ENCODE assay signal across 1 cellular context in the genomic region with DNA sequence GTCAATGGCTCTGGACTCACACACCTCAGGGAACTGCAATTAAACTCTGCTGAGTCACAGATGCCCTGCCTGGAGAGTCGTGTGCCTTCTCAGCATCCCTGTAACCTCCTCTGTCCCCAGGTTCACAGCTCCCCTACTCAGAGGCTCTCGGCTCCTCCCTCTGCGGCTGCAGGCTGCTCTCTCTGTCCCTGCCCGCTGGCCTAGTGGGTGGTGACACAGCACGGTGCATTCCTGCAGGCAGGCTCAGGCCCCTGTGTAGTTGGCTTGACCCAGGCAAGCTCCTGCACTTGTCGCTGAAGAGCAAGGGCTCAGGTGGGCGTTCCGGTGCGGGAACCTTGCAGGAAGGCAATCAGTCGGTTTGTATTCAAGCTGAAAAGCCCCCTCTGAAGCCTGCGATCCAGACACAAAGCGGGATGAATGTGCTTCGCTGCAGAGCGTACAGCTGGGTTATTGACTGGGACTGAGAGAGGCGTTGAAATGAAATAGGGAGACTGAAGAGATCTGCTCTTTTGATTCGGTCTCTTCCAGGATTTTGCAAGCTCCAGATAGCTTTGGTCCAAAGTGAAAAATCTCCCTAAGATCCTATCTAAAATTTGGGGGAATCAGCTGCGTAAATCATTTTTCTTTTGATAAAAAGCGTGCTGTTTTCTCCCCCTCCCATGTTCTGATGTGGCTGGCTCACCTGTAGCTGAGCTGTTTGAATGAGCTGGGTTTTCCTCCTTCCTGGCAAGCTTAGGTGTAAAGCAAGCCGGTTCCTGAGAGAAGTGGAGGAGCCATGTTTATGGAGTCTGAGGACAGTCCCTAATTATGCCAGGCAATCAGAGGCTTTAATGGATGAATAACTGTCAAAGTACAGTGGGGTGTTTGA.
TF ChIP-seq lines count a peak whose summit lies in the region.

No MANE protein-coding gene starts in this region.

TF ChIP-seq in HepG2, 621 proteins besides CTCF, POLR2A, EP300 and RAD21 (continued from another document and continues in another):
- TF ChIP-seq, protein P1, sequence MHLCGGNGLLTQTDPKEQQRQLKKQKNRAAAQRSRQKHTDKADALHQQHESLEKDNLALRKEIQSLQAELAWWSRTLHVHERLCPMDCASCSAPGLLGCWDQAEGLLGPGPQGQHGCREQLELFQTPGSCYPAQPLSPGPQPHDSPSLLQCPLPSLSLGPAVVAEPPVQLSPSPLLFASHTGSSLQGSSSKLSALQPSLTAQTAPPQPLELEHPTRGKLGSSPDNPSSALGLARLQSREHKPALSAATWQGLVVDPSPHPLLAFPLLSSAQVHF (CRISPR knock-in tag; IDR thresholded peaks at IDR 0.05), result no peak
- no peak for TF ChIP-seq HES4 (CRISPR knock-in tag; IDR thresholded peaks at IDR 0.05; ENCODE audit: borderline replicate concordance)
- TF ChIP-seq MIXL1 (CRISPR knock-in tag; IDR thresholded peaks at IDR 0.05), result peak; percentile 59; the same call in 1 of the 2 replicates
- TF ChIP-seq ZNF24 (IDR thresholded peaks at IDR 0.05), result no peak
- no peak; the same call in 1 of the 2 replicates for TF ChIP-seq NR2F2 (IDR thresholded peaks at IDR 0.05; ENCODE audit: borderline replicate concordance, low read depth)
- peak; percentile 74 for TF ChIP-seq PTBP1 (IDR thresholded peaks at IDR 0.05; ENCODE audit: low read depth, low read length, poor library complexity, severe bottlenecking)
- TF ChIP-seq, protein P2, sequence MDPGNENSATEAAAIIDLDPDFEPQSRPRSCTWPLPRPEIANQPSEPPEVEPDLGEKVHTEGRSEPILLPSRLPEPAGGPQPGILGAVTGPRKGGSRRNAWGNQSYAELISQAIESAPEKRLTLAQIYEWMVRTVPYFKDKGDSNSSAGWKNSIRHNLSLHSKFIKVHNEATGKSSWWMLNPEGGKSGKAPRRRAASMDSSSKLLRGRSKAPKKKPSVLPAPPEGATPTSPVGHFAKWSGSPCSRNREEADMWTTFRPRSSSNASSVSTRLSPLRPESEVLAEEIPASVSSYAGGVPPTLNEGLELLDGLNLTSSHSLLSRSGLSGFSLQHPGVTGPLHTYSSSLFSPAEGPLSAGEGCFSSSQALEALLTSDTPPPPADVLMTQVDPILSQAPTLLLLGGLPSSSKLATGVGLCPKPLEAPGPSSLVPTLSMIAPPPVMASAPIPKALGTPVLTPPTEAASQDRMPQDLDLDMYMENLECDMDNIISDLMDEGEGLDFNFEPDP (CRISPR knock-in tag; conservative IDR thresholded peaks at IDR 0.05), result no peak
- TF ChIP-seq RXRB (CRISPR knock-in tag; IDR thresholded peaks at IDR 0.05; ENCODE audit: borderline replicate concordance), result peak; percentile 77
- peak; percentile 32; the same call in 1 of the 2 replicates for TF ChIP-seq TSC22D2 (CRISPR knock-in tag; IDR thresholded peaks at IDR 0.05; ENCODE audit: borderline replicate concordance)
- TF ChIP-seq, protein P3, sequence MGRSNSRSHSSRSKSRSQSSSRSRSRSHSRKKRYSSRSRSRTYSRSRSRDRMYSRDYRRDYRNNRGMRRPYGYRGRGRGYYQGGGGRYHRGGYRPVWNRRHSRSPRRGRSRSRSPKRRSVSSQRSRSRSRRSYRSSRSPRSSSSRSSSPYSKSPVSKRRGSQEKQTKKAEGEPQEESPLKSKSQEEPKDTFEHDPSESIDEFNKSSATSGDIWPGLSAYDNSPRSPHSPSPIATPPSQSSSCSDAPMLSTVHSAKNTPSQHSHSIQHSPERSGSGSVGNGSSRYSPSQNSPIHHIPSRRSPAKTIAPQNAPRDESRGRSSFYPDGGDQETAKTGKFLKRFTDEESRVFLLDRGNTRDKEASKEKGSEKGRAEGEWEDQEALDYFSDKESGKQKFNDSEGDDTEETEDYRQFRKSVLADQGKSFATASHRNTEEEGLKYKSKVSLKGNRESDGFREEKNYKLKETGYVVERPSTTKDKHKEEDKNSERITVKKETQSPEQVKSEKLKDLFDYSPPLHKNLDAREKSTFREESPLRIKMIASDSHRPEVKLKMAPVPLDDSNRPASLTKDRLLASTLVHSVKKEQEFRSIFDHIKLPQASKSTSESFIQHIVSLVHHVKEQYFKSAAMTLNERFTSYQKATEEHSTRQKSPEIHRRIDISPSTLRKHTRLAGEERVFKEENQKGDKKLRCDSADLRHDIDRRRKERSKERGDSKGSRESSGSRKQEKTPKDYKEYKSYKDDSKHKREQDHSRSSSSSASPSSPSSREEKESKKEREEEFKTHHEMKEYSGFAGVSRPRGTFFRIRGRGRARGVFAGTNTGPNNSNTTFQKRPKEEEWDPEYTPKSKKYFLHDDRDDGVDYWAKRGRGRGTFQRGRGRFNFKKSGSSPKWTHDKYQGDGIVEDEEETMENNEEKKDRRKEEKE (IDR thresholded peaks at IDR 0.05), result no peak
- TF ChIP-seq ZBTB8A (CRISPR knock-in tag; IDR thresholded peaks at IDR 0.05; ENCODE audit: borderline replicate concordance, low read depth), result no peak
- TF ChIP-seq REXO4 (CRISPR knock-in tag; IDR thresholded peaks at IDR 0.05; ENCODE audit: borderline replicate concordance), result no peak
- peak; percentile 66; the same call in 1 of the 2 replicates for TF ChIP-seq MIER3 (CRISPR knock-in tag; IDR thresholded peaks at IDR 0.05; ENCODE audit: borderline replicate concordance)
- no peak for TF ChIP-seq LCORL (IDR thresholded peaks at IDR 0.05)
- peak; percentile 88 for TF ChIP-seq LCORL (CRISPR knock-in tag; IDR thresholded peaks at IDR 0.05)
- TF ChIP-seq ZNF326 (CRISPR knock-in tag; IDR thresholded peaks at IDR 0.05; ENCODE audit: borderline replicate concordance), result no peak
- peak; percentile 100 for TF ChIP-seq ZNF292 (CRISPR knock-in tag; IDR thresholded peaks at IDR 0.05; ENCODE audit: borderline replicate concordance, low read depth)
- TF ChIP-seq, protein P4, sequence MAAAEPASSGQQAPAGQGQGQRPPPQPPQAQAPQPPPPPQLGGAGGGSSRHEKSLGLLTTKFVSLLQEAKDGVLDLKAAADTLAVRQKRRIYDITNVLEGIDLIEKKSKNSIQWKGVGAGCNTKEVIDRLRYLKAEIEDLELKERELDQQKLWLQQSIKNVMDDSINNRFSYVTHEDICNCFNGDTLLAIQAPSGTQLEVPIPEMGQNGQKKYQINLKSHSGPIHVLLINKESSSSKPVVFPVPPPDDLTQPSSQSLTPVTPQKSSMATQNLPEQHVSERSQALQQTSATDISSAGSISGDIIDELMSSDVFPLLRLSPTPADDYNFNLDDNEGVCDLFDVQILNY (CRISPR knock-in tag; conservative IDR thresholded peaks at IDR 0.05), result no peak
- no peak for TF ChIP-seq ZNF354B (CRISPR knock-in tag; IDR thresholded peaks at IDR 0.05)
- TF ChIP-seq, protein P5, sequence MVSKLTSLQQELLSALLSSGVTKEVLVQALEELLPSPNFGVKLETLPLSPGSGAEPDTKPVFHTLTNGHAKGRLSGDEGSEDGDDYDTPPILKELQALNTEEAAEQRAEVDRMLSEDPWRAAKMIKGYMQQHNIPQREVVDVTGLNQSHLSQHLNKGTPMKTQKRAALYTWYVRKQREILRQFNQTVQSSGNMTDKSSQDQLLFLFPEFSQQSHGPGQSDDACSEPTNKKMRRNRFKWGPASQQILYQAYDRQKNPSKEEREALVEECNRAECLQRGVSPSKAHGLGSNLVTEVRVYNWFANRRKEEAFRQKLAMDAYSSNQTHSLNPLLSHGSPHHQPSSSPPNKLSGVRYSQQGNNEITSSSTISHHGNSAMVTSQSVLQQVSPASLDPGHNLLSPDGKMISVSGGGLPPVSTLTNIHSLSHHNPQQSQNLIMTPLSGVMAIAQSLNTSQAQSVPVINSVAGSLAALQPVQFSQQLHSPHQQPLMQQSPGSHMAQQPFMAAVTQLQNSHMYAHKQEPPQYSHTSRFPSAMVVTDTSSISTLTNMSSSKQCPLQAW (CRISPR knock-in tag; IDR thresholded peaks at IDR 0.05), result peak; percentile 92
- peak; percentile 65; the same call in 1 of the 2 replicates for TF ChIP-seq HMG20A (CRISPR knock-in tag; IDR thresholded peaks at IDR 0.05; ENCODE audit: borderline replicate concordance)
- TF ChIP-seq ZZZ3 (CRISPR knock-in tag; IDR thresholded peaks at IDR 0.05; ENCODE audit: borderline replicate concordance), result no peak; the same call in 1 of the 2 replicates
- TF ChIP-seq, protein P6, sequence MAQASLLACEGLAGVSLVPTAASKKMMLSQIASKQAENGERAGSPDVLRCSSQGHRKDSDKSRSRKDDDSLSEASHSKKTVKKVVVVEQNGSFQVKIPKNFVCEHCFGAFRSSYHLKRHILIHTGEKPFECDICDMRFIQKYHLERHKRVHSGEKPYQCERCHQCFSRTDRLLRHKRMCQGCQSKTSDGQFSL (CRISPR knock-in tag; IDR thresholded peaks at IDR 0.05), result no peak
- TF ChIP-seq THYN1 (CRISPR knock-in tag; IDR thresholded peaks at IDR 0.05; ENCODE audit: borderline replicate concordance, low read depth), result no peak
- TF ChIP-seq, protein P7, sequence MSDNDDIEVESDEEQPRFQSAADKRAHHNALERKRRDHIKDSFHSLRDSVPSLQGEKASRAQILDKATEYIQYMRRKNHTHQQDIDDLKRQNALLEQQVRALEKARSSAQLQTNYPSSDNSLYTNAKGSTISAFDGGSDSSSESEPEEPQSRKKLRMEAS (IDR thresholded peaks at IDR 0.05), result peak; percentile 83
- no peak for TF ChIP-seq RBM39 (IDR thresholded peaks at IDR 0.05; ENCODE audit: low read depth, low read length, poor library complexity, severe bottlenecking)
- no peak for TF ChIP-seq ZNF101 (CRISPR knock-in tag; IDR thresholded peaks at IDR 0.05; ENCODE audit: borderline replicate concordance, low read depth)
- TF ChIP-seq ZSCAN22 (CRISPR knock-in tag; IDR thresholded peaks at IDR 0.05), result no peak
- TF ChIP-seq KLF9 (CRISPR knock-in tag; IDR thresholded peaks at IDR 0.05; ENCODE audit: low read depth), result no peak
- TF ChIP-seq CEBPB (IDR thresholded peaks at IDR 0.05; ENCODE audit: borderline replicate concordance, low read depth, low read length), result 0 out of 2 replicates have a peak, but pooled peaks have one; percentile 8
- TF ChIP-seq SYNCRIP (IDR thresholded peaks at IDR 0.05; ENCODE audit: insufficient read depth, low read depth, low read length), result no peak
- TF ChIP-seq, protein P8, sequence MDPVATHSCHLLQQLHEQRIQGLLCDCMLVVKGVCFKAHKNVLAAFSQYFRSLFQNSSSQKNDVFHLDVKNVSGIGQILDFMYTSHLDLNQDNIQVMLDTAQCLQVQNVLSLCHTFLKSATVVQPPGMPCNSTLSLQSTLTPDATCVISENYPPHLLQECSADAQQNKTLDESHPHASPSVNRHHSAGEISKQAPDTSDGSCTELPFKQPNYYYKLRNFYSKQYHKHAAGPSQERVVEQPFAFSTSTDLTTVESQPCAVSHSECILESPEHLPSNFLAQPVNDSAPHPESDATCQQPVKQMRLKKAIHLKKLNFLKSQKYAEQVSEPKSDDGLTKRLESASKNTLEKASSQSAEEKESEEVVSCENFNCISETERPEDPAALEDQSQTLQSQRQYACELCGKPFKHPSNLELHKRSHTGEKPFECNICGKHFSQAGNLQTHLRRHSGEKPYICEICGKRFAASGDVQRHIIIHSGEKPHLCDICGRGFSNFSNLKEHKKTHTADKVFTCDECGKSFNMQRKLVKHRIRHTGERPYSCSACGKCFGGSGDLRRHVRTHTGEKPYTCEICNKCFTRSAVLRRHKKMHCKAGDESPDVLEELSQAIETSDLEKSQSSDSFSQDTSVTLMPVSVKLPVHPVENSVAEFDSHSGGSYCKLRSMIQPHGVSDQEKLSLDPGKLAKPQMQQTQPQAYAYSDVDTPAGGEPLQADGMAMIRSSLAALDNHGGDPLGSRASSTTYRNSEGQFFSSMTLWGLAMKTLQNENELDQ (CRISPR knock-in tag; IDR thresholded peaks at IDR 0.05; ENCODE audit: borderline replicate concordance), result no peak
- no peak for TF ChIP-seq ZNF670 (CRISPR knock-in tag; IDR thresholded peaks at IDR 0.05; ENCODE audit: borderline replicate concordance)
- TF ChIP-seq MEIS2 (CRISPR knock-in tag; IDR thresholded peaks at IDR 0.05), result peak; percentile 57; the same call in 1 of the 2 replicates
- TF ChIP-seq, protein P9, sequence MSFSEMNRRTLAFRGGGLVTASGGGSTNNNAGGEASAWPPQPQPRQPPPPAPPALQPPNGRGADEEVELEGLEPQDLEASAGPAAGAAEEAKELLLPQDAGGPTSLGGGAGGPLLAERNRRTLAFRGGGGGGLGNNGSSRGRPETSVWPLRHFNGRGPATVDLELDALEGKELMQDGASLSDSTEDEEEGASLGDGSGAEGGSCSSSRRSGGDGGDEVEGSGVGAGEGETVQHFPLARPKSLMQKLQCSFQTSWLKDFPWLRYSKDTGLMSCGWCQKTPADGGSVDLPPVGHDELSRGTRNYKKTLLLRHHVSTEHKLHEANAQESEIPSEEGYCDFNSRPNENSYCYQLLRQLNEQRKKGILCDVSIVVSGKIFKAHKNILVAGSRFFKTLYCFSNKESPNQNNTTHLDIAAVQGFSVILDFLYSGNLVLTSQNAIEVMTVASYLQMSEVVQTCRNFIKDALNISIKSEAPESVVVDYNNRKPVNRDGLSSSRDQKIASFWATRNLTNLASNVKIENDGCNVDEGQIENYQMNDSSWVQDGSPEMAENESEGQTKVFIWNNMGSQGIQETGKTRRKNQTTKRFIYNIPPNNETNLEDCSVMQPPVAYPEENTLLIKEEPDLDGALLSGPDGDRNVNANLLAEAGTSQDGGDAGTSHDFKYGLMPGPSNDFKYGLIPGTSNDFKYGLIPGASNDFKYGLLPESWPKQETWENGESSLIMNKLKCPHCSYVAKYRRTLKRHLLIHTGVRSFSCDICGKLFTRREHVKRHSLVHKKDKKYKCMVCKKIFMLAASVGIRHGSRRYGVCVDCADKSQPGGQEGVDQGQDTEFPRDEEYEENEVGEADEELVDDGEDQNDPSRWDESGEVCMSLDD (CRISPR knock-in tag; IDR thresholded peaks at IDR 0.05; ENCODE audit: borderline replicate concordance), result no peak
- TF ChIP-seq, protein P10, sequence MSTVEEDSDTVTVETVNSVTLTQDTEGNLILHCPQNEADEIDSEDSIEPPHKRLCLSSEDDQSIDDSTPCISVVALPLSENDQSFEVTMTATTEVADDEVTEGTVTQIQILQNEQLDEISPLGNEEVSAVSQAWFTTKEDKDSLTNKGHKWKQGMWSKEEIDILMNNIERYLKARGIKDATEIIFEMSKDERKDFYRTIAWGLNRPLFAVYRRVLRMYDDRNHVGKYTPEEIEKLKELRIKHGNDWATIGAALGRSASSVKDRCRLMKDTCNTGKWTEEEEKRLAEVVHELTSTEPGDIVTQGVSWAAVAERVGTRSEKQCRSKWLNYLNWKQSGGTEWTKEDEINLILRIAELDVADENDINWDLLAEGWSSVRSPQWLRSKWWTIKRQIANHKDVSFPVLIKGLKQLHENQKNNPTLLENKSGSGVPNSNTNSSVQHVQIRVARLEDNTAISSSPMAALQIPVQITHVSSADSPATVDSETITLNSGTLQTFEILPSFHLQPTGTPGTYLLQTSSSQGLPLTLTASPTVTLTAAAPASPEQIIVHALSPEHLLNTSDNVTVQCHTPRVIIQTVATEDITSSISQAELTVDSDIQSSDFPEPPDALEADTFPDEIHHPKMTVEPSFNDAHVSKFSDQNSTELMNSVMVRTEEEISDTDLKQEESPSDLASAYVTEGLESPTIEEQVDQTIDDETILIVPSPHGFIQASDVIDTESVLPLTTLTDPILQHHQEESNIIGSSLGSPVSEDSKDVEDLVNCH (CRISPR knock-in tag; IDR thresholded peaks at IDR 0.05), result no peak; the same call in 1 of the 2 replicates
- TF ChIP-seq, protein P11, sequence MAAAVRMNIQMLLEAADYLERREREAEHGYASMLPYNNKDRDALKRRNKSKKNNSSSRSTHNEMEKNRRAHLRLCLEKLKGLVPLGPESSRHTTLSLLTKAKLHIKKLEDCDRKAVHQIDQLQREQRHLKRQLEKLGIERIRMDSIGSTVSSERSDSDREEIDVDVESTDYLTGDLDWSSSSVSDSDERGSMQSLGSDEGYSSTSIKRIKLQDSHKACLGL (CRISPR knock-in tag; IDR thresholded peaks at IDR 0.05), result no peak; the same call in 1 of the 2 replicates
- peak; percentile 38 for TF ChIP-seq CBX1 (IDR thresholded peaks at IDR 0.05; ENCODE audit: low read depth)
- TF ChIP-seq, protein P12, sequence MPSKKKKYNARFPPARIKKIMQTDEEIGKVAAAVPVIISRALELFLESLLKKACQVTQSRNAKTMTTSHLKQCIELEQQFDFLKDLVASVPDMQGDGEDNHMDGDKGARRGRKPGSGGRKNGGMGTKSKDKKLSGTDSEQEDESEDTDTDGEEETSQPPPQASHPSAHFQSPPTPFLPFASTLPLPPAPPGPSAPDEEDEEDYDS (CRISPR knock-in tag; IDR thresholded peaks at IDR 0.05), result peak; percentile 79
- TF ChIP-seq TCF7L2 (IDR thresholded peaks at IDR 0.05; ENCODE audit: low read depth, low read length), result no peak
